8 cellular contexts compared by ENCODE assay signal in genomic region chr9:35096035-35096849, GRCh38. TPM values are rescaled to one million over a fixed set of nuclear protein-coding genes. Genes with fewer than 3 reads are reported as not detected.
A peak's percentile ranks its signal among the peaks of the same experiment; 100 is the strongest.
DNase-seq lines count a peak whose midpoint lies in the region; ATAC-seq, FAIRE-seq and TF ChIP-seq lines count a peak whose summit lies in the region.

Gene PIGO (minus strand): TSS chr9:35096591. CDS start chr9:35095565, 1,026 bp downstream.

- H3K36me3 ChIP-seq in BLaER1 (peaks cover 59% of the 10 kb centered on the region), HepG2 (replicated peaks in 1 of 2; ENCODE audit: control insufficient read depth in 1 of 2, insufficient read depth in 2 of 2, low read length in 2 of 2) (peaks cover 9 to 37% of the 10 kb centered on the region in 2 experiments; a peak in 4 of 5 replicates)

- peaks cover 33% of the 10 kb centered on the region for H3K4me1 Mint-ChIP-seq in dendritic cell treated with granulocyte-macrophage colony-stimulating factor and Interleukin-4, amounts not matched to agents 40 ng/mL and 50 ng/mL, for 4 days (ENCODE audit: low read depth)

- peak within 1 kb of the TSS; percentile 72 for H2AFZ ChIP-seq in HepG2 (ENCODE audit: low read length)

- POLR2A ChIA-PET in HepG2 (lab: Yijun Ruan, JAX), result interaction anchor here (0.8 to 3.1 kb wide), 9 partner anchors 15 to 632 kb away, joined by 3 to 16 read pairs (median 8); partner anchors contain the start of genes ATOSB, FANCG, UNC13B and VCP

- H3K36me3 Mint-ChIP-seq in dendritic cell treated with granulocyte-macrophage colony-stimulating factor and Interleukin-4, amounts not matched to agents 40 ng/mL and 50 ng/mL, for 4 days (ENCODE audit: low read depth), result peaks cover 62% of the 10 kb centered on the region

- intact Hi-C loops in dendritic cell treated with granulocyte-macrophage colony-stimulating factor and Interleukin-4, amounts not matched to agents 40 ng/mL and 50 ng/mL, for 4 days (cut with micrococcal nuclease), result loop anchor here (1.0 to 2.0 kb wide), 3 partner anchors 15 to 197 kb away; no protein-coding TSS in a partner anchor
- intact Hi-C loops in HepG2 (cut with micrococcal nuclease; ENCODE audit: unreplicated experiment), result loop anchor here (1.0 kb wide), 2 partner anchors 24 to 197 kb away; partner anchors contain the start of gene VCP

- H3K4me1 ChIP-seq in BLaER1 (peaks cover 28% of the 10 kb centered on the region), HepG2 (ENCODE audit: insufficient read depth, low read length) (peaks cover 26% of the 10 kb centered on the region)

- FAIRE-seq in HepG2 (lab: Jason Lieb, UNC), result peak; percentile 44

- TF ChIP-seq EP300 in HepG2 (IDR thresholded peaks at IDR 0.05; ENCODE audit: low read depth in 2 of 2, low read length in 2 of 2) (0 out of 4 replicates have a peak, but pooled peaks of 1 of the 2 experiments have one; percentile 42), HepG2 (CRISPR knock-in tag; IDR thresholded peaks at IDR 0.05; ENCODE audit: borderline replicate concordance) (no peak; the same call in 1 of the 2 replicates)

- WGBS in HepG2 (ENCODE audit: low lambda C conversion rate), result 0% methylated on average over 12 of the region's 53 CpGs

- CTCF ChIA-PET in HepG2 (lab: Yijun Ruan, JAX; ENCODE audit: low intra/inter-chr PET ratio, low total read pairs), result interaction anchor here (1.1 to 4.2 kb wide), 3 partner anchors 24 to 381 kb away, joined by 3 to 19 read pairs (median 9); partner anchors contain the start of gene VCP

- in situ Hi-C loops in HepG2 (cut with HindIII; ENCODE audit: extremely low pct_ligation_motif_present, low pct_unique_long_range_greater_than_20kb), result no loop called here

- DNase-seq in GM19238 (ENCODE audit: insufficient read length, low spot score) (peak; percentile 89), NCI-H524 treated with DMSO at 0.1 percent for 48 hours (lab: John Stamatoyannopoulos, UW) (peak; percentile 36), HepG2 (ENCODE audit: low spot score) (peak; percentile 83)
- DNase-seq in activated CD4-positive, alpha-beta T cell treated with anti-CD3 and anti-CD28 coated beads, Interleukin-2, amount 50 U/mL, for 1 hour, result peak; percentile 89
- peak; percentile 91 for DNase-seq in stimulated activated CD4-positive, alpha-beta T cell treated with anti-CD3 and anti-CD28 coated beads, Interleukin-4, amount 100 ng/mL, for 24 hours

- H3K4me3 ChIP-seq in BLaER1 (peak within 1 kb of the TSS; percentile 85), HepG2 (replicated peaks in 1 of 3; ENCODE audit: insufficient read depth in 1 of 3, low read depth in 2 of 3, low read length in 3 of 3) (peak within 1 kb of the TSS; percentile 77 to 91 (median 83))

- TF ChIP-seq CTCF in HepG2 (CRISPR knock-in tag; IDR thresholded peaks at IDR 0.05), result peak; percentile 81

- H3K27ac ChIP-seq in BLaER1 (peak within 1 kb of the TSS; percentile 97), HepG2 (ENCODE audit: extremely low read length, insufficient read depth, low read length) (peak within 1 kb of the TSS; percentile 98)

- H3K79me2 ChIP-seq in HepG2 (ENCODE audit: insufficient read depth, low read length), result no peaks in the 10 kb centered on the region

- H3K4me2 ChIP-seq in BLaER1 (peak within 1 kb of the TSS; percentile 84), HepG2 (ENCODE audit: low read depth, low read length) (peak within 1 kb of the TSS; percentile 93)

- H3K9ac ChIP-seq in BLaER1, result peak within 1 kb of the TSS; percentile 97
- H3K9ac ChIP-seq in HepG2 (ENCODE audit: insufficient read depth, low read depth, low read length), result peak within 1 kb of the TSS; percentile 98

- peak within 1 kb of the TSS; percentile 92 for H3K27ac Mint-ChIP-seq in dendritic cell treated with granulocyte-macrophage colony-stimulating factor and Interleukin-4, amounts not matched to agents 40 ng/mL and 50 ng/mL, for 4 days

- peak; percentile 95 to 96 for TF ChIP-seq POLR2A in HepG2 (IDR thresholded peaks at IDR 0.05; ENCODE audit: insufficient read depth in 1 of 2, low read depth in 2 of 2, low read length in 2 of 2)

- H3K9me3 ChIP-seq in BLaER1 (no peaks in the 10 kb centered on the region), HepG2 (ENCODE audit: low read length) (no peaks in the 10 kb centered on the region)

- TSS peak; percentile 77 for BruUV-seq in HepG2 (replicated peaks; lab: Mats Ljungman, UMichigan)

- H3K27me3 ChIP-seq in BLaER1 (no peaks in the 10 kb centered on the region), HepG2 (ENCODE audit: control insufficient read depth in 1 of 2, insufficient read depth in 2 of 2, low read length in 2 of 2) (no peaks in the 10 kb centered on the region)

- no peaks in the 10 kb centered on the region for H3K9me3 Mint-ChIP-seq in dendritic cell treated with granulocyte-macrophage colony-stimulating factor and Interleukin-4, amounts not matched to agents 40 ng/mL and 50 ng/mL, for 4 days

- peak within 1 kb of the TSS; percentile 78 for H3K4me3 Mint-ChIP-seq in dendritic cell treated with granulocyte-macrophage colony-stimulating factor and Interleukin-4, amounts not matched to agents 40 ng/mL and 50 ng/mL, for 4 days

- H3K27me3 Mint-ChIP-seq in dendritic cell treated with granulocyte-macrophage colony-stimulating factor and Interleukin-4, amounts not matched to agents 40 ng/mL and 50 ng/mL, for 4 days, result no peaks in the 10 kb centered on the region

- ATAC-seq in HG03439 (IDR thresholded peaks at IDR 0.05; ENCODE audit: unreplicated experiment) (peak; percentile 76), HepG2 (peak; percentile 93)

- peak; percentile 81 for TF ChIP-seq RAD21 in HepG2 (CRISPR knock-in tag; IDR thresholded peaks at IDR 0.05)

- no peaks in the 10 kb centered on the region for H4K20me1 ChIP-seq in BLaER1
- H4K20me1 ChIP-seq in HepG2 (ENCODE audit: insufficient read depth, low read length), result no peaks in the 10 kb centered on the region

TF ChIP-seq in HepG2, 621 proteins besides CTCF, POLR2A, EP300 and RAD21 (continues in another document):
- peak; percentile 38 for TF ChIP-seq RBM22 (optimal IDR thresholded peaks at IDR 0.05; ENCODE audit: low read length)
- peak; percentile 71 for TF ChIP-seq ZSCAN20 (CRISPR knock-in tag; IDR thresholded peaks at IDR 0.05; ENCODE audit: borderline replicate concordance)
- peak; percentile 26; the same call in 1 of the 2 replicates for TF ChIP-seq NFE2L1 (CRISPR knock-in tag; IDR thresholded peaks at IDR 0.05; ENCODE audit: borderline replicate concordance)
- peak; percentile 41; the same call in 1 of the 2 replicates for TF ChIP-seq ZBTB21 (CRISPR knock-in tag; IDR thresholded peaks at IDR 0.05)
- TF ChIP-seq ZSCAN25 (CRISPR knock-in tag; IDR thresholded peaks at IDR 0.05), result peak; percentile 20; the same call in 1 of the 2 replicates
- TF ChIP-seq ZNF567 (CRISPR knock-in tag; IDR thresholded peaks at IDR 0.05; ENCODE audit: borderline replicate concordance), result 0 out of 2 replicates have a peak, but pooled peaks have one; percentile 10
- TF ChIP-seq PTBP1 (IDR thresholded peaks at IDR 0.05; ENCODE audit: low read depth, low read length, poor library complexity, severe bottlenecking), result peak; percentile 34

RNA-seq across cellular contexts. Expression of gene PIGO, which starts in this region (rescaled TPM):
- total RNA-seq in HepG2 (2016; rRNA removed; fragmentation: Illumina TruSeq; extraction: Trizol), result 6.6 and 20.5 TPM in 2 replicates
- 1.7 and 3.4 TPM in 2 replicates for total RNA-seq in HepG2 (2016; cell fraction: cytosol; rRNA removed; fragmentation: Illumina TruSeq; extraction: Trizol; ENCODE audit: low read depth)
- total RNA-seq in HepG2 (2016; cell fraction: insoluble cytoplasmic fraction; rRNA removed; fragmentation: Illumina TruSeq; extraction: Trizol), result 6.2 and 20.0 TPM in 2 replicates
- 3.2 and 3.6 TPM in 2 replicates for total RNA-seq in HepG2 (2016; cell fraction: membrane; rRNA removed; fragmentation: Illumina TruSeq; extraction: Trizol)
- total RNA-seq in HepG2 (2016; cell fraction: nucleus; rRNA removed; fragmentation: Illumina TruSeq; extraction: Trizol), result 18.5 and 23.4 TPM in 2 replicates
- polyA plus RNA-seq in HepG2 (2011; rRNA removed), result 24.4 and 26.2 TPM in 2 replicates
- 18.2 and 19.4 TPM in 2 replicates for polyA plus RNA-seq in HepG2 (2011; cell fraction: cytosol; rRNA removed)
- polyA plus RNA-seq in HepG2 (2011; cell fraction: nucleus; rRNA removed), result 36.6 and 39.8 TPM in 2 replicates
- polyA plus RNA-seq in HepG2 (2012), result 11.1 and 13.7 TPM in 2 replicates
- 1.4 TPM in 2 replicates for polyA plus RNA-seq in HepG2 (2016; cell fraction: cytosol; fragmentation: Illumina TruSeq; extraction: Trizol; ENCODE audit: low read depth)
- 5.1 and 7.0 TPM in 2 replicates for polyA plus RNA-seq in HepG2 (2016; cell fraction: insoluble cytoplasmic fraction; fragmentation: Illumina TruSeq; extraction: Trizol; ENCODE audit: low read depth)
- polyA plus RNA-seq in HepG2 (2016; cell fraction: membrane; fragmentation: Illumina TruSeq; extraction: Trizol; ENCODE audit: low read depth), result 2.4 and 2.7 TPM in 2 replicates
- polyA plus RNA-seq in HepG2 (2016; cell fraction: nucleus; fragmentation: Illumina TruSeq; extraction: Trizol; ENCODE audit: insufficient read depth, low read depth), result 29.3 and 36.5 TPM in 2 replicates
- 54.7 and 59.3 TPM in 2 replicates for polyA minus RNA-seq in HepG2 (2011; rRNA and poly(A)+ RNA removed; ENCODE audit: low replicate concordance)
- 15.4 and 19.4 TPM in 2 replicates for polyA minus RNA-seq in HepG2 (2011; cell fraction: cytosol; rRNA and poly(A)+ RNA removed)
- polyA minus RNA-seq in HepG2 (2011; cell fraction: nucleus; rRNA and poly(A)+ RNA removed), result 20.1 and 20.3 TPM in 2 replicates

Comparison
In these comparisons a context has a peak if more than half of its experiments do, and no peak if none do; other contexts are left out.
1. Peak in every context shown above with its lines: DNase-seq, ATAC-seq, H3K4me3 ChIP-seq and H3K27ac ChIP-seq.
2. DNase-seq: peak in every context shown above with its lines; median percentile 91 in stimulated activated CD4-positive, alpha-beta T cell treated with anti-CD3 and anti-CD28 coated beads, Interleukin-4, amount 100 ng/mL, for 24 hours; 89 in GM19238; 89 in activated CD4-positive, alpha-beta T cell treated with anti-CD3 and anti-CD28 coated beads, Interleukin-2, amount 50 U/mL, for 1 hour; 83 in HepG2; 36 in NCI-H524 treated with DMSO at 0.1 percent for 48 hours.